ENCODE assay signal across 8 cellular contexts in the genomic region with DNA sequence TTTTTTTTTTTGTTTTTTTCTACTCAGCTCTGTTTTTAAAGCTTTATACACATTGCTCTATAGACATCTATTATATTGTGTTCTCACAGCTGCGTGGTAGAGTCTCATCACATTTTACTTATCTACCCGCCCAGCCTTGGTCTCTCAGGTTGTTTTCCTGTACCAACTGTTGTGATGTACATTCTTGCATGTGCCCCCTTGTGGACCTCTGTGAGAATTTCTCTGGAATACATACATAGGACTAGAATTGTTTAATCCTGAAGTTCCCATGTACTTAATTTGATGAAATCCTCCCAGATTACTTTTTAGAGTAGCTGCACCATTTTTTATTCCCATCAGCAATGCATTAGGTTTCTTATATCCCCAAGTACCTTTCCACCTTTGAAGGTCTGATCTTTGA.
DNase-seq lines count a peak whose midpoint lies in the region; ATAC-seq and FAIRE-seq lines count a peak whose summit lies in the region.

No MANE protein-coding gene starts in this region.

- ATAC-seq in HG03280 (IDR thresholded peaks at IDR 0.05; ENCODE audit: unreplicated experiment), result no peak

- H3K36me3 ChIP-seq in HAP-1 (replicated peaks), result no peaks in the 10 kb centered on the region
- no peaks in the 10 kb centered on the region for H3K36me3 ChIP-seq in NT2/D1 (ENCODE audit: insufficient read depth, insufficient read length, low read length)

- in situ Hi-C loops in HAP-1 (cut with MboI; ENCODE audit: low sequenced_read_pairs), result loop anchor here (25.0 kb wide), 1 partner anchor 280 kb away; no protein-coding TSS in a partner anchor

- no peaks in the 10 kb centered on the region for H3K27me3 ChIP-seq in HAP-1 (ENCODE audit: low read depth)
- H3K27me3 ChIP-seq in NT2/D1 (ENCODE audit: insufficient read depth, insufficient read length), result no peaks in the 10 kb centered on the region

- H3K9me3 ChIP-seq in HAP-1 (no peaks in the 10 kb centered on the region), NT2/D1 (ENCODE audit: insufficient read depth, low read length) (no peaks in the 10 kb centered on the region)

- H3K4me1 ChIP-seq in HAP-1 (peaks cover 4% of the 10 kb centered on the region), NT2/D1 (ENCODE audit: insufficient read depth, insufficient read length) (no peaks in the 10 kb centered on the region)

- no peak overlapping the region for H3K4me3 ChIP-seq in HAP-1
- no peak overlapping the region for H3K4me3 ChIP-seq in NT2/D1 (ENCODE audit: insufficient read length, low read depth)

- H3K9ac ChIP-seq in NT2/D1 (ENCODE audit: insufficient read length, low read depth), result no peak overlapping the region

- DNase-seq in COLO829 (ENCODE audit: low spot score) (peak; percentile 16), HAP-1 (ENCODE audit: low spot score in 2 of 2) (peak; percentile 58 to 70), NT2/D1 (ENCODE audit: low read depth, low spot score) (peak; percentile 33), fibroblast of peridontal ligament (ENCODE audit: extremely low read depth) (peak; percentile 60), urothelium cell line (ENCODE audit: low spot score) (peak; percentile 52)
- DNase-seq in activated effector memory CD4-positive, alpha-beta T cell treated with Interleukin-2 at 50 U/mL for 16 hours, result no peak
- no peak for DNase-seq in activated CD8-positive, alpha-beta memory T cell treated with anti-CD3 and anti-CD28 coated beads, Interleukin-2, amount 50 U/mL, for 48 hours

- FAIRE-seq in urothelium cell line (lab: Jason Lieb, UNC), result peak; percentile 13

Comparison
In these comparisons a context has a peak if more than half of its experiments do, and no peak if none do; other contexts are left out.
1. DNase-seq: peak in COLO829 (single experiment), HAP-1 (2 of 2), NT2/D1 (single experiment), fibroblast of peridontal ligament (single experiment) and urothelium cell line (single experiment); none in activated effector memory CD4-positive, alpha-beta T cell treated with Interleukin-2 at 50 U/mL for 16 hours (single experiment) and activated CD8-positive, alpha-beta memory T cell treated with anti-CD3 and anti-CD28 coated beads, Interleukin-2, amount 50 U/mL, for 48 hours (single experiment).